In genomic region chr1:52423771-52424170, GRCh38 we compare ENCODE assay signal across 8 cellular contexts. TPM values are rescaled to one million over a fixed set of nuclear protein-coding genes. Genes with fewer than 3 reads are reported as not detected.
DNase-seq lines count a peak whose midpoint lies in the region; ATAC-seq and TF ChIP-seq lines count a peak whose summit lies in the region.

No MANE protein-coding gene starts in this region.

- peaks cover 12% of the 10 kb centered on the region for H3K9me1 ChIP-seq in IMR-90 (ENCODE audit: insufficient read depth, low read length)

- ATAC-seq in IMR-90 (ENCODE audit: low read depth) = no peak
- ATAC-seq in central memory CD8-positive, alpha-beta T cell (replicated peaks; ENCODE audit: extremely low read depth, poor library complexity, severe bottlenecking) = peak; percentile 93
- no peak for ATAC-seq in GM21381 (IDR thresholded peaks at IDR 0.05; ENCODE audit: unreplicated experiment)

- no peak overlapping the region for H4K91ac ChIP-seq in IMR-90 (ENCODE audit: insufficient read depth, low read depth, low read length)

- no peak overlapping the region for H3K4me3 ChIP-seq in IMR-90 (ENCODE audit: insufficient read depth, low read depth, low read length)
- H3K4me3 ChIP-seq in tibial nerve = no peak overlapping the region

- no peak overlapping the region for H4K5ac ChIP-seq in IMR-90 (ENCODE audit: low read depth, low read length)

- H3K4ac ChIP-seq in IMR-90 (ENCODE audit: low read depth, low read length) = 0 out of 2 replicates have a peak overlapping the region, but pooled peaks have one; percentile 20

- H3K27me3 ChIP-seq in IMR-90 (ENCODE audit: control insufficient read depth, insufficient read depth, low read length) = no peaks in the 10 kb centered on the region
- no peaks in the 10 kb centered on the region for H3K27me3 ChIP-seq in tibial nerve

- intact Hi-C loops in IMR-90 (cut with micrococcal nuclease) = no loop called here

- peak overlapping the region; percentile 99 for H3K27ac Mint-ChIP-seq in central memory CD8-positive, alpha-beta T cell (ENCODE audit: low read depth)

- no peak for TF ChIP-seq POLR2A in IMR-90 (IDR thresholded peaks at IDR 0.05; ENCODE audit: low read depth, low read length)
- no peak for TF ChIP-seq POLR2A in tibial nerve (IDR thresholded peaks at IDR 0.05)

- H4K8ac ChIP-seq in IMR-90 (ENCODE audit: low read depth in 2 of 2, low read length in 2 of 2) = no peak overlapping the region

- H3K56ac ChIP-seq in IMR-90 (ENCODE audit: extremely low read depth, insufficient read depth, low read length) = no peak overlapping the region

- no peak overlapping the region for H2BK20ac ChIP-seq in IMR-90 (ENCODE audit: low read depth, low read length)

- peaks cover 10% of the 10 kb centered on the region; the same call in 1 of the 2 replicates for H4K20me1 ChIP-seq in IMR-90 (ENCODE audit: insufficient read depth, low read length)

- no peak overlapping the region for H2BK120ac ChIP-seq in IMR-90 (ENCODE audit: low read depth, low read length)

- no TSS peak for BruUV-seq in IMR-90 (replicated peaks; lab: Mats Ljungman, UMichigan)

- no peak for TF ChIP-seq EP300 in tibial nerve (IDR thresholded peaks at IDR 0.05)

- H3K4me1 ChIP-seq in IMR-90 (ENCODE audit: control insufficient read depth, insufficient read depth, low read length) (peaks cover 16% of the 10 kb centered on the region), tibial nerve (no peaks in the 10 kb centered on the region)

- H3K9me3 ChIP-seq in IMR-90 (ENCODE audit: control insufficient read depth, insufficient read depth, low read length) (no peaks in the 10 kb centered on the region), tibial nerve (no peaks in the 10 kb centered on the region)

- H3K36me3 ChIP-seq in IMR-90 (ENCODE audit: control insufficient read depth, insufficient read depth, low read length) (peaks cover 12% of the 10 kb centered on the region), tibial nerve (peaks cover 0 to 65% (median 3%) of the 10 kb centered on the region in 3 donors)

- peaks cover 36% of the 10 kb centered on the region for H3K4me1 Mint-ChIP-seq in central memory CD8-positive, alpha-beta T cell

- peak overlapping the region; percentile 34; the same call in 1 of the 3 replicates for H2BK15ac ChIP-seq in IMR-90 (ENCODE audit: low read depth, low read length)

- H3K4me3 Mint-ChIP-seq in central memory CD8-positive, alpha-beta T cell = peak overlapping the region; percentile 53

- H2AK5ac ChIP-seq in IMR-90 (ENCODE audit: low read depth, low read length) = peak overlapping the region; percentile 20

- no peak overlapping the region for H3K14ac ChIP-seq in IMR-90 (replicated peaks; ENCODE audit: low read depth, low read length)

- CTCF ChIA-PET in IMR-90 (lab: Yijun Ruan, JAX) = interaction anchor here (0.6 kb wide), 1 partner anchor 56 kb away, joined by 4 read pairs; no protein-coding TSS in a partner anchor

- H3K27ac ChIP-seq in IMR-90 (ENCODE audit: insufficient read depth, low read length) = no peak overlapping the region
- H3K27ac ChIP-seq in tibial nerve = no peak overlapping the region

- no peak for TF ChIP-seq CTCF in IMR-90 (conservative IDR thresholded peaks at IDR 0.05; ENCODE audit: low read depth, low read length)
- no peak for TF ChIP-seq CTCF in tibial nerve (IDR thresholded peaks at IDR 0.05)

- H3K18ac ChIP-seq in IMR-90 (ENCODE audit: low read depth, low read length) = no peak overlapping the region

- dilution Hi-C loops in IMR-90 (cut with HindIII; ENCODE audit: low sequenced_read_pairs, unreplicated experiment) = no loop called here

- no peak overlapping the region for H3K9ac ChIP-seq in IMR-90 (ENCODE audit: low read depth, low read length)

- in situ Hi-C loops in IMR-90 (cut with MboI; ENCODE audit: low sequenced_read_pairs) = no loop called here

- POLR2A ChIA-PET in IMR-90 (lab: Charles Lee; ENCODE audit: unreplicated experiment) = no interaction called here

- no peak overlapping the region for H2AFZ ChIP-seq in IMR-90 (replicated peaks; ENCODE audit: low read length, poor library complexity)

- peaks cover 3 to 28% of the 10 kb centered on the region in 2 experiments; a peak in 3 of 4 replicates for H3K79me1 ChIP-seq in IMR-90 (ENCODE audit: low read depth in 1 of 2, low read length in 2 of 2)

- no peak overlapping the region for H2BK5ac ChIP-seq in IMR-90 (ENCODE audit: low read depth, low read length, poor library complexity, severe bottlenecking)

- TF ChIP-seq RAD21 in IMR-90 (IDR thresholded peaks at IDR 0.05; ENCODE audit: low read length) = no peak

- H3K36me3 Mint-ChIP-seq in central memory CD8-positive, alpha-beta T cell (ENCODE audit: insufficient read depth) = peaks cover 19% of the 10 kb centered on the region

- no peaks in the 10 kb centered on the region for H3K9me3 Mint-ChIP-seq in central memory CD8-positive, alpha-beta T cell

- DNase-seq in IMR-90 = no peak
- peak; percentile 61 to 63 for DNase-seq in activated CD4-positive, alpha-beta T cell treated with anti-CD3 and anti-CD28 coated beads, Interleukin-2, amount 50 U/mL, for 4 hours
- peak; percentile 46 to 78 for DNase-seq in central memory CD8-positive, alpha-beta T cell (ENCODE audit: low spot score in 2 of 2)
- peak; percentile 25 to 47 for DNase-seq in stimulated activated CD4-positive, alpha-beta T cell treated with anti-CD3 and anti-CD28 coated beads, Interleukin-2, amount 100 ng/mL, for 48 hours
- DNase-seq in SKM-1 (lab: John Stamatoyannopoulos, UW; ENCODE audit: unreplicated experiment) = no peak
- DNase-seq in SK-N-DZ (ENCODE audit: low spot score) = no peak
- DNase-seq in tibial nerve (ENCODE audit: low spot score in 2 of 2) = no peak

- peak overlapping the region; percentile 45 for H3K23ac ChIP-seq in IMR-90 (ENCODE audit: low read depth, low read length)

- 90% methylated on average over 2 of the region's 9 CpGs; no CpG with 5 or more reads in 1 of the 2 experiments for WGBS in IMR-90 (ENCODE audit: extremely low coverage in 2 of 2, insufficient read length in 1 of 2), 2 experiments
- 68 to 70% methylated on average over 9 of the region's 9 CpGs for WGBS in tibial nerve, 2 donors

- no peak overlapping the region for H3K4me2 ChIP-seq in IMR-90 (ENCODE audit: low read depth, low read length)

- H2AK9ac ChIP-seq in IMR-90 (replicated peaks; ENCODE audit: low read depth, low read length, poor library complexity) = no peak overlapping the region

- no peaks in the 10 kb centered on the region for H3K27me3 Mint-ChIP-seq in central memory CD8-positive, alpha-beta T cell

TF ChIP-seq in IMR-90, 13 proteins besides CTCF, POLR2A, EP300 and RAD21:
- TF ChIP-seq RFX5 (IDR thresholded peaks at IDR 0.05; ENCODE audit: low read depth, low read length) = no peak
- no peak for TF ChIP-seq FOS (IDR thresholded peaks at IDR 0.05; ENCODE audit: low read depth, low read length)
- no peak for TF ChIP-seq NFE2L2 (IDR thresholded peaks at IDR 0.05; ENCODE audit: low read depth, low read length)
- TF ChIP-seq ELK1 (IDR thresholded peaks at IDR 0.05; ENCODE audit: borderline replicate concordance, low read depth, low read length) = no peak
- TF ChIP-seq MXI1 (IDR thresholded peaks at IDR 0.05; ENCODE audit: borderline replicate concordance, low read depth, low read length) = no peak

RNA-seq across cellular contexts. Expression of gene PRPF38A, which starts 19.4 kb away (rescaled TPM):
- total RNA-seq in IMR-90 (2012; rRNA removed) = 17.2 and 23.5 TPM in 2 replicates
- 14.9 and 19.0 TPM in 2 replicates for polyA plus RNA-seq in IMR-90 (2012; rRNA removed)
- polyA plus RNA-seq in IMR-90 (2012; cell fraction: cytosol; rRNA removed) = 7.7 and 16.6 TPM in 2 replicates
- polyA plus RNA-seq in IMR-90 (2012; cell fraction: nucleus; rRNA removed; ENCODE audit: low replicate concordance) = 10.3 and 43.7 TPM in 2 replicates
- polyA plus RNA-seq in SK-N-DZ (2014; cell fraction: cytosol; rRNA removed) = 12.0 and 17.6 TPM in 2 replicates
- polyA plus RNA-seq in SK-N-DZ (2014; cell fraction: nucleus; rRNA removed) = 18.8 and 19.5 TPM in 2 replicates
- total RNA-seq in tibial nerve = 10 to 100 TPM; 10.0 to 21.4 (median 14.4) TPM

RNA-seq across cellular contexts. Expression of gene ORC1, which starts 19.5 kb away (rescaled TPM):
- total RNA-seq in IMR-90 (2012; rRNA removed) (9.7 and 10.6 TPM in 2 replicates), tibial nerve (under 1 TPM; 0.22 to 0.84 (median 0.35) TPM)
- 5.9 and 6.3 TPM in 2 replicates for polyA plus RNA-seq in IMR-90 (2012; rRNA removed)
- 1.9 and 2.9 TPM in 2 replicates for polyA plus RNA-seq in IMR-90 (2012; cell fraction: cytosol; rRNA removed)
- polyA plus RNA-seq in IMR-90 (2012; cell fraction: nucleus; rRNA removed; ENCODE audit: low replicate concordance) = 3.2 and 3.3 TPM in 2 replicates
- 24.5 and 26.8 TPM in 2 replicates for polyA plus RNA-seq in SK-N-DZ (2014; cell fraction: cytosol; rRNA removed)
- 17.0 and 17.4 TPM in 2 replicates for polyA plus RNA-seq in SK-N-DZ (2014; cell fraction: nucleus; rRNA removed)

RNA-seq across cellular contexts. Expression of gene CC2D1B, which starts 57.8 kb away (rescaled TPM):
- total RNA-seq in IMR-90 (2012; rRNA removed) (15.6 and 17.2 TPM in 2 replicates), tibial nerve (10 to 100 TPM; 44.0 to 63.5 (median 57.1) TPM)
- polyA plus RNA-seq in IMR-90 (2012; rRNA removed) = 16.4 and 16.9 TPM in 2 replicates
- 9.8 and 10.7 TPM in 2 replicates for polyA plus RNA-seq in IMR-90 (2012; cell fraction: cytosol; rRNA removed)
- polyA plus RNA-seq in IMR-90 (2012; cell fraction: nucleus; rRNA removed; ENCODE audit: low replicate concordance) = 39.6 and 49.2 TPM in 2 replicates
- polyA plus RNA-seq in SK-N-DZ (2014; cell fraction: cytosol; rRNA removed) = 6.4 and 8.9 TPM in 2 replicates
- 48.5 and 50.8 TPM in 2 replicates for polyA plus RNA-seq in SK-N-DZ (2014; cell fraction: nucleus; rRNA removed)

Comparison
In these comparisons a context has a peak if more than half of its experiments do, and no peak if none do; other contexts are left out.
1. DNase-seq: peak in activated CD4-positive, alpha-beta T cell treated with anti-CD3 and anti-CD28 coated beads, Interleukin-2, amount 50 U/mL, for 4 hours (2 of 2), central memory CD8-positive, alpha-beta T cell (2 of 2) and stimulated activated CD4-positive, alpha-beta T cell treated with anti-CD3 and anti-CD28 coated beads, Interleukin-2, amount 100 ng/mL, for 48 hours (2 of 2); none in IMR-90 (single experiment), SKM-1 (single experiment), SK-N-DZ (single experiment) and tibial nerve (0 of 2).